ENCODE assay signal across 2 cellular contexts in genomic region chr13:102333320-102334181, GRCh38.
TF ChIP-seq lines count a peak whose summit lies in the region.

No MANE protein-coding gene starts in this region.

TF ChIP-seq in IMR-90, 13 proteins besides CTCF, POLR2A, EP300 and RAD21:
- TF ChIP-seq SMC3 (IDR thresholded peaks at IDR 0.05; ENCODE audit: low read depth, low read length) (no peak), CEBPB (IDR thresholded peaks at IDR 0.05; ENCODE audit: low read depth, low read length) (peak; percentile 45)

TF ChIP-seq in H1, 55 proteins besides CTCF, POLR2A, EP300 and RAD21:
- TF ChIP-seq MAFK (IDR thresholded peaks at IDR 0.05; ENCODE audit: low read depth, low read length) (no peak), POU5F1 (IDR thresholded peaks at IDR 0.05; ENCODE audit: low read depth, low read length) (0 out of 2 replicates have a peak, but pooled peaks have one; percentile 19), NANOG (IDR thresholded peaks at IDR 0.05; ENCODE audit: insufficient read depth, low read depth, low read length, poor library complexity, severe bottlenecking) (peak; percentile 27), CEBPB (IDR thresholded peaks at IDR 0.05; ENCODE audit: low read depth, low read length) (peak; percentile 92), NRF1 (IDR thresholded peaks at IDR 0.05; ENCODE audit: low read depth, low read length) (no peak)
